10 cellular contexts compared by ENCODE assay signal in the genomic region with DNA sequence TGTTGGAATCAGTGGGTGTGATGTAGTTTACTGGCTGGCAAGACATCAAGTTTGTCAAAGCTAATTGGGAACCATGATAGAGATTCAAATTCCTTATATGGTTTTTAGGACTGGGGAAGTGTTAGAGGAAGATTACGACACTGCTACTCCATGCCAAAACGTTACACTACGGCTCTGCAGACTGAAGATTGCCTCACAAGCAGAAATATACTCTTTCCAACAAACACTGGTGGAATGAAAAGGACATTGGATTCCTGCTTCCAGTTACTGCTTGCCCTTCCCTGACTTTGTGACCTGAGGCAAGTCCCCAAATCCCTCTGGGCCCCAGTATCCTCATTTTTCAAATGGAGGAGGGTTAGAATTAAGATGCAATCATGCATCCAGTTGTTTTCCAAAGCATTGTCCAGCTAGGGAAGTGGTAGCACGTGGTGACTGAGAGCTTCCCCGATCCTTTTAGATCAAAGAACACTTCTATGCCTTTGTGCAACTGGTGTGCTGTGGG.
DNase-seq lines count a peak whose midpoint lies in the region; ATAC-seq, FAIRE-seq and TF ChIP-seq lines count a peak whose summit lies in the region.
"Had no signal": no experiment of that assay in that cellular context is flagged by ENCODE, and none has a peak within 500 bp of the region (broad histone marks: within the 10 kb centered on the region; RNA-seq: fewer than 3 reads in every experiment).

No MANE protein-coding gene starts in this region.

- H3K4me1 ChIP-seq in H1 (replicated peaks in 1 of 4; ENCODE audit: control insufficient read depth in 3 of 4, insufficient read depth in 4 of 4, low read length in 3 of 4) = no peaks in the 10 kb centered on the region

- H3K23me2 ChIP-seq in H1 (ENCODE audit: low read depth, low read length) = no peaks in the 10 kb centered on the region

- no peak overlapping the region for H2BK15ac ChIP-seq in H1 (ENCODE audit: low read length)

- H2BK20ac ChIP-seq in H1 (ENCODE audit: low read length) = no peak overlapping the region

- H3K23ac ChIP-seq in H1 (ENCODE audit: insufficient read length) = no peak overlapping the region

- H3K14ac ChIP-seq in H1 (ENCODE audit: insufficient read length) = no peak overlapping the region

- ATAC-seq in activated T-cell treated with anti-CD3 and anti-CD28 coated beads, Interleukin-2, amount 50 U/mL, for 72 hours (replicated peaks in 1 of 2) = no peak

- H3K56ac ChIP-seq in H1 (replicated peaks; ENCODE audit: insufficient read length, low read depth, low read length) = no peak overlapping the region

- no peak overlapping the region for H4K8ac ChIP-seq in H1 (ENCODE audit: extremely low read depth, insufficient read depth, low read length)

- H3K36me3 Mint-ChIP-seq in nephron (ENCODE audit: low read depth) = no peaks in the 10 kb centered on the region
- no peaks in the 10 kb centered on the region for H3K36me3 Mint-ChIP-seq in activated T-cell treated with anti-CD3 and anti-CD28 coated beads, Interleukin-2, amount 50 U/mL, for 72 hours (ENCODE audit: insufficient read depth in 2 of 2)

- POLR2A ChIA-PET in H1 (lab: Charles Lee; ENCODE audit: partially characterized antibody) = interaction anchor here (0.7 kb wide), 1 partner anchor 98 kb away, joined by 3 read pairs; no protein-coding TSS in a partner anchor

- no peak overlapping the region for H3K9ac ChIP-seq in H1 (replicated peaks in 1 of 4; ENCODE audit: extremely low read depth in 1 of 4, low read depth in 3 of 4, low read length in 3 of 4)
- H3K9ac ChIP-seq: KMS-11 had no signal

- H3K79me1 ChIP-seq in H1 (ENCODE audit: low read depth, low read length) = no peaks in the 10 kb centered on the region

- TF ChIP-seq EP300 in H1 (IDR thresholded peaks at IDR 0.05; ENCODE audit: borderline replicate concordance in 1 of 2, low read depth in 2 of 2, low read length in 2 of 2) = no peak

- DNase-seq in AG08396 (ENCODE audit: low spot score) = peak; percentile 33
- peak; percentile 30 for DNase-seq in NCI-H2171 (lab: John Stamatoyannopoulos, UW)
- no peak for DNase-seq in H1 (ENCODE audit: low read depth in 1 of 2, low spot score in 2 of 2)
- DNase-seq in cerebellum (ENCODE audit: low spot score) = no peak
- DNase-seq in activated T-cell treated with anti-CD3 and anti-CD28 coated beads, Interleukin-2, amount 50 U/mL, for 72 hours = no peak
- no peak for DNase-seq in mesenteric fat pad (ENCODE audit: low spot score)
- no peak for DNase-seq in stimulated activated CD4-positive, alpha-beta T cell treated with anti-CD3 and anti-CD28 coated beads, Interleukin-1b, Interleukin-23, amount 100 ng/mL, for 48 hours
- DNase-seq: activated CD4-positive, CD25-positive, alpha-beta regulatory T cell had no signal

- TF ChIP-seq CTCF in H1 (IDR thresholded peaks at IDR 0.05; ENCODE audit: control extremely low read depth in 1 of 3, insufficient read depth in 1 of 3, low read depth in 1 of 3, low read length in 3 of 3) (no peak), nephron (IDR thresholded peaks at IDR 0.05; ENCODE audit: unreplicated experiment in 3 of 3) (no peak)

- no peak overlapping the region for H2BK12ac ChIP-seq in H1 (ENCODE audit: low read depth, low read length)

- no peak overlapping the region for H3K4me3 Mint-ChIP-seq in nephron
- H3K4me3 Mint-ChIP-seq in activated T-cell treated with anti-CD3 and anti-CD28 coated beads, Interleukin-2, amount 50 U/mL, for 72 hours = no peak overlapping the region

- H3K4me3 ChIP-seq in H1 (ENCODE audit: extremely low read depth in 1 of 4, insufficient read depth in 2 of 4, low read depth in 3 of 4, low read length in 4 of 4) = no peak overlapping the region

- no peak overlapping the region for H3K4ac ChIP-seq in H1 (replicated peaks; ENCODE audit: insufficient read length, low read depth, low read length)

- no peak for TF ChIP-seq RAD21 in H1 (IDR thresholded peaks at IDR 0.05 in 1 of 2, conservative IDR thresholded peaks at IDR 0.05 in 1 of 2; ENCODE audit: low read depth in 2 of 2, low read length in 2 of 2)

- no peak overlapping the region for H2AK5ac ChIP-seq in H1 (ENCODE audit: low read depth, low read length)

- H3K18ac ChIP-seq in H1 (ENCODE audit: extremely low read depth, low read length) = no peak overlapping the region

- H4K5ac ChIP-seq in H1 (ENCODE audit: insufficient read length, low read depth, low read length) = no peak overlapping the region

- H2BK120ac ChIP-seq in H1 (replicated peaks; ENCODE audit: low read depth, low read length) = no peak overlapping the region

- peaks cover 4% of the 10 kb centered on the region for H3K27me3 Mint-ChIP-seq in nephron (ENCODE audit: low read depth)
- peaks cover 5% of the 10 kb centered on the region for H3K27me3 Mint-ChIP-seq in activated T-cell treated with anti-CD3 and anti-CD28 coated beads, Interleukin-2, amount 50 U/mL, for 72 hours (ENCODE audit: low read depth)

- no peaks in the 10 kb centered on the region for H3K9me3 Mint-ChIP-seq in nephron
- H3K9me3 Mint-ChIP-seq in activated T-cell treated with anti-CD3 and anti-CD28 coated beads, Interleukin-2, amount 50 U/mL, for 72 hours = no peaks in the 10 kb centered on the region

- no peak for TF ChIP-seq POLR2A in H1 (IDR thresholded peaks at IDR 0.05; ENCODE audit: control extremely low read depth in 1 of 2, low read depth in 2 of 2, low read length in 2 of 2)

- peak overlapping the region in 2 of 3 experiments; percentile 66 to 73 for H3K27ac Mint-ChIP-seq in nephron
- no peak overlapping the region for H3K27ac Mint-ChIP-seq in activated T-cell treated with anti-CD3 and anti-CD28 coated beads, Interleukin-2, amount 50 U/mL, for 72 hours

- no peak overlapping the region for H4K91ac ChIP-seq in H1 (replicated peaks; ENCODE audit: insufficient read length, low read length)

- WGBS in H1 (ENCODE audit: extremely low coverage in 1 of 2, insufficient coverage in 1 of 2, insufficient read length in 1 of 2, insufficient replicate concordance in 2 of 2, low coverage in 1 of 2, low lambda C conversion rate in 2 of 2, missing lambda C conversion rate in 1 of 2), 2 experiments = 84% methylated on average over 4 of the region's 5 CpGs; no CpG with 5 or more reads in 1 of the 2 experiments

- no peaks in the 10 kb centered on the region for H3K9me3 ChIP-seq in H1 (ENCODE audit: insufficient read depth in 2 of 2, low read depth in 1 of 2, low read length in 1 of 2)

- CTCF ChIA-PET in H1 (lab: Charles Lee; ENCODE audit: partially characterized antibody) = interaction anchor here (0.6 to 2.3 kb wide), 5 partner anchors 9 to 128 kb away, joined by 3 to 9 read pairs (median 6); no protein-coding TSS in a partner anchor

- peak; percentile 13 for FAIRE-seq in H1 (lab: Jason Lieb, UNC)

- no peak overlapping the region for H2BK5ac ChIP-seq in H1 (ENCODE audit: low read depth, low read length)

- no peak overlapping the region for H3K4me2 ChIP-seq in H1 (ENCODE audit: insufficient read depth in 1 of 2, low read depth in 2 of 2, low read length in 2 of 2)
- H3K4me2 ChIP-seq: KMS-11 had no signal

- no peaks in the 10 kb centered on the region for H3K27me3 ChIP-seq in H1 (replicated peaks in 1 of 4; ENCODE audit: control insufficient read depth in 3 of 4, extremely low read depth in 1 of 4, insufficient read depth in 3 of 4, low read length in 3 of 4)

- no peaks in the 10 kb centered on the region for H4K20me1 ChIP-seq in H1 (replicated peaks in 1 of 2; ENCODE audit: control insufficient read depth in 1 of 2, insufficient read depth in 2 of 2, low read length in 2 of 2)

- no peak overlapping the region for H3K27ac ChIP-seq in H1 (ENCODE audit: low read depth, low read length)
- H3K27ac ChIP-seq: KMS-11 had no signal

- H3K4me1 Mint-ChIP-seq in nephron = peaks cover 9% of the 10 kb centered on the region
- H3K4me1 Mint-ChIP-seq in activated T-cell treated with anti-CD3 and anti-CD28 coated beads, Interleukin-2, amount 50 U/mL, for 72 hours (ENCODE audit: low read depth) = no peaks in the 10 kb centered on the region

- no peaks in the 10 kb centered on the region for H3K36me3 ChIP-seq in H1 (ENCODE audit: control insufficient read depth in 2 of 4, insufficient read depth in 4 of 4, low read length in 3 of 4)

- peak overlapping the region; percentile 70; the same call in 1 of the 2 replicates for H2AFZ ChIP-seq in H1 (ENCODE audit: low read length)

- no peaks in the 10 kb centered on the region for H3K79me2 ChIP-seq in H1 (ENCODE audit: control insufficient read depth in 1 of 2, insufficient read depth in 2 of 2, low read length in 2 of 2)

TF ChIP-seq in H1, 55 proteins besides CTCF, POLR2A, EP300 and RAD21:
- TF ChIP-seq YY1 (IDR thresholded peaks at IDR 0.05; ENCODE audit: low read depth, low read length) (no peak), SP4 (IDR thresholded peaks at IDR 0.05; ENCODE audit: low read length) (no peak), BRCA1 (IDR thresholded peaks at IDR 0.05; ENCODE audit: low read depth, low read length) (no peak), SIN3A (conservative IDR thresholded peaks at IDR 0.05 in 1 of 2, IDR thresholded peaks at IDR 0.05 in 1 of 2; ENCODE audit: low read depth in 1 of 2, low read length in 2 of 2) (no peak), RXRA (IDR thresholded peaks at IDR 0.05; ENCODE audit: insufficient read depth, low read depth, low read length) (no peak), CTBP2 (IDR thresholded peaks at IDR 0.05; ENCODE audit: borderline replicate concordance, insufficient read depth, insufficient read length, low read length) (no peak), SIRT6 (IDR thresholded peaks at IDR 0.05; ENCODE audit: low read length) (no peak)

Comparison
In these comparisons a context has a peak if more than half of its experiments do, and no peak if none do; other contexts are left out.
1. DNase-seq: peak in AG08396 (single experiment) and NCI-H2171 (single experiment); none in H1 (0 of 2), cerebellum (single experiment), activated T-cell treated with anti-CD3 and anti-CD28 coated beads, Interleukin-2, amount 50 U/mL, for 72 hours (0 of 2), mesenteric fat pad (single experiment) and stimulated activated CD4-positive, alpha-beta T cell treated with anti-CD3 and anti-CD28 coated beads, Interleukin-1b, Interleukin-23, amount 100 ng/mL, for 48 hours (single experiment).